ENCODE assay signal across 13 cellular contexts in the genomic region with DNA sequence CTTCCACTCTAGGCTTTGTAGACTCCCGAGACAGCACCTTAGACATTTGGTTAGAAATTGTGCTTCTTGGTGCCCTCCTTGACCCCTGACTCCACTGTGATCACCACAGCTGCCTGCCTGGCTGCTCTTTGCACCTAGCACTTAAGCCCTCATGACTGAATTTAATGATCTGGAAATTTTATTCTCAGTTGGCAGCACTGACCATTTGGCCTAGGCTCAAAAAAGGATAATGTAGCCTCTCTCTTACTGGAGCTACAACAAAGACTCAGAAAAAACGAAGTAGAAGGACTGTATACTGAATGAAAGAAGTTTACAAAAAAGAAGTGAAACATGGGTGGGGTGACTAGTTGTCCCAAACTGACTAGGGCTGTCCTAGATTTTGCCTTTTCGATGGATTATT. TPM values are rescaled to one million over a fixed set of nuclear protein-coding genes. Genes with fewer than 3 reads are reported as not detected.
DNase-seq lines count a peak whose midpoint lies in the region; ATAC-seq, FAIRE-seq and TF ChIP-seq lines count a peak whose summit lies in the region.
"Had no signal": no experiment of that assay in that cellular context is flagged by ENCODE, and none has a peak within 500 bp of the region (broad histone marks: within the 10 kb centered on the region; RNA-seq: fewer than 3 reads in every experiment).

No MANE protein-coding gene starts in this region.

- no peak overlapping the region for H3K4me2 ChIP-seq in H1 (ENCODE audit: insufficient read depth in 1 of 2, low read depth in 2 of 2, low read length in 2 of 2)

- no peak overlapping the region for H3K23ac ChIP-seq in H1 (ENCODE audit: insufficient read length)

- H3K79me2 ChIP-seq in H1 (ENCODE audit: control insufficient read depth in 1 of 2, insufficient read depth in 2 of 2, low read length in 2 of 2) = no peaks in the 10 kb centered on the region

- no peaks in the 10 kb centered on the region; the same call in 1 of the 2 replicates for H3K23me2 ChIP-seq in H1 (ENCODE audit: low read depth, low read length)

- TF ChIP-seq POLR2A in H1 (IDR thresholded peaks at IDR 0.05; ENCODE audit: control extremely low read depth in 1 of 2, low read depth in 2 of 2, low read length in 2 of 2) = no peak
- no peak for TF ChIP-seq POLR2A in uterus (IDR thresholded peaks at IDR 0.05)

- no peak for TF ChIP-seq RAD21 in H1 (IDR thresholded peaks at IDR 0.05 in 1 of 2, conservative IDR thresholded peaks at IDR 0.05 in 1 of 2; ENCODE audit: low read depth in 2 of 2, low read length in 2 of 2)

- peak overlapping the region; percentile 53; the same call in 1 of the 2 replicates for H2BK20ac ChIP-seq in H1 (ENCODE audit: low read length)

- POLR2A ChIA-PET in H1 (lab: Charles Lee; ENCODE audit: partially characterized antibody) = interaction anchor here (1.1 to 2.0 kb wide), 3 partner anchors 9 to 12 kb away, joined by 3 to 7 read pairs (median 5); no protein-coding TSS in a partner anchor

- H3K36me3 ChIP-seq in H1 (ENCODE audit: control insufficient read depth in 2 of 4, insufficient read depth in 4 of 4, low read length in 3 of 4) = no peaks in the 10 kb centered on the region
- no peaks in the 10 kb centered on the region for H3K36me3 ChIP-seq in uterus
- H3K36me3 ChIP-seq: transverse colon had no signal

- H3K4me3 Mint-ChIP-seq in activated naive CD4-positive, alpha-beta T cell treated with anti-CD3 and anti-CD28 coated beads, Interleukin-2, amount 10 ng/mL, durations not matched to agents 7 days and 5 days = no peak overlapping the region

- no peak overlapping the region for H3K56ac ChIP-seq in H1 (replicated peaks; ENCODE audit: insufficient read length, low read depth, low read length)

- no peak overlapping the region for H3K27ac Mint-ChIP-seq in activated naive CD4-positive, alpha-beta T cell treated with anti-CD3 and anti-CD28 coated beads, Interleukin-2, amount 10 ng/mL, durations not matched to agents 7 days and 5 days

- H3K4me1 ChIP-seq in H1 (replicated peaks in 1 of 4; ENCODE audit: control insufficient read depth in 3 of 4, insufficient read depth in 4 of 4, low read length in 3 of 4) (peaks cover 0 to 4% (median 1%) of the 10 kb centered on the region in 4 experiments; a peak in 2 of 7 replicates), uterus (no peaks in the 10 kb centered on the region)

- H3K27ac ChIP-seq in H1 (ENCODE audit: low read depth, low read length) (no peak overlapping the region), uterus (peak overlapping the region; percentile 75 to 78)
- H3K27ac ChIP-seq: transverse colon had no signal

- no peaks in the 10 kb centered on the region for H3K36me3 Mint-ChIP-seq in activated naive CD4-positive, alpha-beta T cell treated with anti-CD3 and anti-CD28 coated beads, Interleukin-2, amount 10 ng/mL, durations not matched to agents 7 days and 5 days

- no peak overlapping the region for H2AK5ac ChIP-seq in H1 (ENCODE audit: low read depth, low read length)

- H2BK15ac ChIP-seq in H1 (ENCODE audit: low read length) = no peak overlapping the region

- no peaks in the 10 kb centered on the region for H3K9me3 Mint-ChIP-seq in activated naive CD4-positive, alpha-beta T cell treated with anti-CD3 and anti-CD28 coated beads, Interleukin-2, amount 10 ng/mL, durations not matched to agents 7 days and 5 days

- no peak overlapping the region for H3K18ac ChIP-seq in H1 (ENCODE audit: extremely low read depth, low read length)

- TF ChIP-seq CTCF in H1 (IDR thresholded peaks at IDR 0.05; ENCODE audit: control extremely low read depth in 1 of 3, insufficient read depth in 1 of 3, low read depth in 1 of 3, low read length in 3 of 3) (no peak), uterus (IDR thresholded peaks at IDR 0.05) (no peak)

- no peak for FAIRE-seq in H1 (lab: Jason Lieb, UNC)

- H2BK120ac ChIP-seq in H1 (replicated peaks; ENCODE audit: low read depth, low read length) = no peak overlapping the region

- H4K5ac ChIP-seq in H1 (ENCODE audit: insufficient read length, low read depth, low read length) = no peak overlapping the region

- H2BK12ac ChIP-seq in H1 (ENCODE audit: low read depth, low read length) = peak overlapping the region; percentile 13; the same call in 1 of the 2 replicates

- intact Hi-C loops in Right ventricle myocardium inferior (cut with DNase I) (no loop called here), cardiac septum (cut with DNase I) (no loop called here), uterus (cut with DNase I; ENCODE audit: low total_unique reads) (no loop called here)

- H3K9me3 ChIP-seq in H1 (ENCODE audit: insufficient read depth in 2 of 2, low read depth in 1 of 2, low read length in 1 of 2) = no peaks in the 10 kb centered on the region
- no peaks in the 10 kb centered on the region for H3K9me3 ChIP-seq in uterus
- H3K9me3 ChIP-seq: transverse colon had no signal

- no peaks in the 10 kb centered on the region for H3K27me3 ChIP-seq in H1 (replicated peaks in 1 of 4; ENCODE audit: control insufficient read depth in 3 of 4, extremely low read depth in 1 of 4, insufficient read depth in 3 of 4, low read length in 3 of 4)
- no peaks in the 10 kb centered on the region for H3K27me3 ChIP-seq in uterus
- H3K27me3 ChIP-seq: transverse colon had no signal

- CTCF ChIA-PET in H1 (lab: Charles Lee; ENCODE audit: partially characterized antibody) = no interaction called here
- CTCF ChIA-PET in activated naive CD4-positive, alpha-beta T cell treated with anti-CD3 and anti-CD28 coated beads, Interleukin-2, amount 10 ng/mL, durations not matched to agents 7 days and 5 days (lab: Charles Lee) = no interaction called here

- H2AFZ ChIP-seq in H1 (ENCODE audit: low read length) = no peak overlapping the region

- no peaks in the 10 kb centered on the region for H4K20me1 ChIP-seq in H1 (replicated peaks in 1 of 2; ENCODE audit: control insufficient read depth in 1 of 2, insufficient read depth in 2 of 2, low read length in 2 of 2)

- H3K79me1 ChIP-seq in H1 (ENCODE audit: low read depth, low read length) = no peaks in the 10 kb centered on the region

- H3K4me1 Mint-ChIP-seq in activated naive CD4-positive, alpha-beta T cell treated with anti-CD3 and anti-CD28 coated beads, Interleukin-2, amount 10 ng/mL, durations not matched to agents 7 days and 5 days = no peaks in the 10 kb centered on the region

- H3K14ac ChIP-seq in H1 (ENCODE audit: insufficient read length) = no peak overlapping the region

- DNase-seq in Right ventricle myocardium inferior (ENCODE audit: missing footprints) (no peak), cardiac septum (ENCODE audit: low spot score) (no peak), H1 (ENCODE audit: low read depth in 1 of 2, low spot score in 2 of 2) (peak in 1 of 2 experiments; percentile 33), myocyte (ENCODE audit: low read depth) (peak; percentile 21), uterus (peak; percentile 22 to 32), NOMO-1 treated with DMSO at 0.1 percent for 48 hours (lab: John Stamatoyannopoulos, UW; ENCODE audit: unreplicated experiment) (no peak)
- no peak for DNase-seq in activated naive CD4-positive, alpha-beta T cell treated with anti-CD3 and anti-CD28 coated beads, Interleukin-2, amount 10 ng/mL, durations not matched to agents 7 days and 5 days
- DNase-seq: KBM-7, NCI-H2107, OCI-M1, transverse colon had no signal

- H3K4ac ChIP-seq in H1 (replicated peaks; ENCODE audit: insufficient read length, low read depth, low read length) = no peak overlapping the region

- H3K4me3 ChIP-seq in H1 (ENCODE audit: extremely low read depth in 1 of 4, insufficient read depth in 2 of 4, low read depth in 3 of 4, low read length in 4 of 4) = no peak overlapping the region
- H3K4me3 ChIP-seq in uterus = no peak overlapping the region
- H3K4me3 ChIP-seq: transverse colon had no signal

- ATAC-seq in Right ventricle myocardium inferior (peak; percentile 57), GM19035 (IDR thresholded peaks at IDR 0.05; ENCODE audit: unreplicated experiment) (no peak)
- ATAC-seq: activated CD4-positive, CD25-positive, alpha-beta regulatory T cell treated with anti-CD3 and anti-CD28 coated beads, Interleukin-2, amount 50 U/mL, for 24 hours had no signal

- WGBS in H1 (ENCODE audit: extremely low coverage in 1 of 2, insufficient coverage in 1 of 2, insufficient read length in 1 of 2, insufficient replicate concordance in 2 of 2, low coverage in 1 of 2, low lambda C conversion rate in 2 of 2, missing lambda C conversion rate in 1 of 2), 2 experiments = 84% methylated on average over 3 of the region's 3 CpGs; no CpG with 5 or more reads in 1 of the 2 experiments

- TF ChIP-seq EP300 in H1 (IDR thresholded peaks at IDR 0.05; ENCODE audit: borderline replicate concordance in 1 of 2, low read depth in 2 of 2, low read length in 2 of 2) = no peak

- no peak overlapping the region for H4K8ac ChIP-seq in H1 (ENCODE audit: extremely low read depth, insufficient read depth, low read length)

- H2BK5ac ChIP-seq in H1 (ENCODE audit: low read depth, low read length) = no peak overlapping the region

- peaks cover 15% of the 10 kb centered on the region for H3K27me3 Mint-ChIP-seq in activated naive CD4-positive, alpha-beta T cell treated with anti-CD3 and anti-CD28 coated beads, Interleukin-2, amount 10 ng/mL, durations not matched to agents 7 days and 5 days

- no peak overlapping the region for H4K91ac ChIP-seq in H1 (replicated peaks; ENCODE audit: insufficient read length, low read length)

- H3K9ac ChIP-seq in H1 (replicated peaks in 1 of 4; ENCODE audit: extremely low read depth in 1 of 4, low read depth in 3 of 4, low read length in 3 of 4) = no peak overlapping the region

RNA-seq across cellular contexts. Expression of a gene that starts 11.3 kb away (rescaled TPM):
- 7.9 TPM for total RNA-seq in Right ventricle myocardium inferior
- total RNA-seq in cardiac septum = 5.7 TPM
- 167 and 172 TPM in 2 replicates for total RNA-seq in H1 (2021; fragmentation: NEBNext Ultra II Directional; extraction: Animal tissue kit (Norgen Biotek cat#: 25700))
- polyA plus RNA-seq in H1 (2011; rRNA removed) = 66.9 and 103 TPM in 2 replicates
- polyA plus RNA-seq in H1 (2011; cell fraction: cytosol; rRNA removed) = 134 TPM
- polyA plus RNA-seq in H1 (2011; cell fraction: nucleus; rRNA removed) = 24.8 TPM
- 121 to 224 TPM (median 145 TPM) in 4 replicates for polyA plus RNA-seq in H1 (2012, experiment 1 of 2)
- 141 TPM for polyA plus RNA-seq in H1 (2012, experiment 2 of 2)
- 216 TPM for polyA plus RNA-seq in H1 (2013, experiment 1 of 2)
- polyA plus RNA-seq in H1 (2013, experiment 2 of 2) = 233 TPM
- polyA minus RNA-seq in H1 (2011; rRNA and poly(A)+ RNA removed) = 19.2 and 25.2 TPM in 2 replicates
- 26.9 TPM for polyA minus RNA-seq in H1 (2011; cell fraction: cytosol; rRNA and poly(A)+ RNA removed)
- 17.6 TPM for polyA minus RNA-seq in H1 (2011; cell fraction: nucleus; rRNA and poly(A)+ RNA removed)
- total RNA-seq in myocyte = 12.1 and 16.2 TPM in 2 replicates
- polyA plus RNA-seq in myocyte (2012) = 20.8 TPM
- 1 to 10 TPM in 3 of 4 donors, not detected in 1; 6.2 to 10.0 (median 6.2) TPM for total RNA-seq in uterus

RNA-seq across cellular contexts. Expression of a gene that starts 29.2 kb away (rescaled TPM):
- total RNA-seq in Right ventricle myocardium inferior (31.1 TPM), cardiac septum (43.0 TPM), myocyte (26.1 and 30.9 TPM in 2 replicates), uterus (100 to 1,000 TPM in 1 of 4 donors, 10 to 100 TPM in 3; 36.5 to 266 (median 70.7) TPM)
- 65.7 and 68.9 TPM in 2 replicates for total RNA-seq in H1 (2021; fragmentation: NEBNext Ultra II Directional; extraction: Animal tissue kit (Norgen Biotek cat#: 25700))
- 39.3 and 52.1 TPM in 2 replicates for polyA plus RNA-seq in H1 (2011; rRNA removed)
- polyA plus RNA-seq in H1 (2011; cell fraction: cytosol; rRNA removed) = 56.2 TPM
- 61.6 TPM for polyA plus RNA-seq in H1 (2011; cell fraction: nucleus; rRNA removed)
- polyA plus RNA-seq in H1 (2012, experiment 1 of 2) = 50.3 to 72.8 TPM (median 59.0 TPM) in 4 replicates
- 14.5 TPM for polyA plus RNA-seq in H1 (2012, experiment 2 of 2)
- 48.5 TPM for polyA plus RNA-seq in H1 (2013, experiment 1 of 2)
- 48.8 TPM for polyA plus RNA-seq in H1 (2013, experiment 2 of 2)
- 117 and 119 TPM in 2 replicates for polyA minus RNA-seq in H1 (2011; rRNA and poly(A)+ RNA removed)
- 59.6 TPM for polyA minus RNA-seq in H1 (2011; cell fraction: cytosol; rRNA and poly(A)+ RNA removed)
- 79.9 TPM for polyA minus RNA-seq in H1 (2011; cell fraction: nucleus; rRNA and poly(A)+ RNA removed)
- polyA plus RNA-seq in myocyte (2012) = 18.0 TPM

Comparison
In these comparisons a context has a peak if more than half of its experiments do, and no peak if none do; other contexts are left out.
1. DNase-seq: peak in myocyte (single experiment) and uterus (2 of 2); none in Right ventricle myocardium inferior (single experiment), cardiac septum (single experiment), NOMO-1 treated with DMSO at 0.1 percent for 48 hours (single experiment) and activated naive CD4-positive, alpha-beta T cell treated with anti-CD3 and anti-CD28 coated beads, Interleukin-2, amount 10 ng/mL, durations not matched to agents 7 days and 5 days (single experiment).